ENCODE assay signal across 1 cellular context in the genomic region with DNA sequence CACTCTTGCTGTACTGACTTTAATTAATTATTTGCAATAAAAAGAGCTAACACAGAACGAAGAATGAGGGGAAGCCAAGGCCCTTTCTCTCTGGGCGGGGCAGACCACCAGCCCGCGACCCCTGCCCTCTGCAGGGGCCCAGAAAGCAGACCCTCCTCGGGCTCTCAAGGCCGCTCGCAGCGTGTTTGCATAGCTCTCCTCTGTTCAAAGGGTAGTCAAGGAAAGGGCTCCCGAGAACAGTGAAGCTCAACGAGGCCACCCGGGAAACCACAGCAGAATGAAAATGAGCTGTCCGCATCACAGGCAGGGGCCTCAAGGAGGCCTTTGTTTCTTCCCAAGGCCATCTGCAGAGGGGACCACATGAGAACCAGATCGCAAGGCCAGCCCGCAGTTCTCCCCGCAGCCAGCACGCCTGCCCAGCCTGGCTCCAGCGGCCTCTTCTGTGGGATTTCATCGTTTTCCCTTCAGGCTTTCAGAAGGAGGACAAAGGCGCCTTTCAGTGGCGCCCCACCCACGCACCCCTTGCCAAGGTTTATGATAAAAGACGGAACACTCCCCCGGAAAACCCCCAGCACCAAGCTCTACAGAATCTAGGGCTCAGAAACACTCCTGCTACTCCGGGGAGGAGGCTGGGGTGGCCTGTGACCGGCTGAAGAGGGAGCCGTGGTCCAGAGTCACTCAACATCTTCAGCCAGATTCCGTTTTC.
TF ChIP-seq lines count a peak whose summit lies in the region.

No MANE protein-coding gene starts in this region.

TF ChIP-seq in GM23338, 12 proteins besides CTCF, POLR2A, EP300 and RAD21 (continued from another document):
- peak; percentile 45; the same call in 1 of the 2 replicates for TF ChIP-seq ZNF462 (CRISPR knock-in tag; IDR thresholded peaks at IDR 0.05)
- TF ChIP-seq ETS1 (IDR thresholded peaks at IDR 0.05), result no peak
- no peak for TF ChIP-seq REST (IDR thresholded peaks at IDR 0.05; ENCODE audit: unreplicated experiment)
